9 cellular contexts compared by ENCODE assay signal in the genomic region with DNA sequence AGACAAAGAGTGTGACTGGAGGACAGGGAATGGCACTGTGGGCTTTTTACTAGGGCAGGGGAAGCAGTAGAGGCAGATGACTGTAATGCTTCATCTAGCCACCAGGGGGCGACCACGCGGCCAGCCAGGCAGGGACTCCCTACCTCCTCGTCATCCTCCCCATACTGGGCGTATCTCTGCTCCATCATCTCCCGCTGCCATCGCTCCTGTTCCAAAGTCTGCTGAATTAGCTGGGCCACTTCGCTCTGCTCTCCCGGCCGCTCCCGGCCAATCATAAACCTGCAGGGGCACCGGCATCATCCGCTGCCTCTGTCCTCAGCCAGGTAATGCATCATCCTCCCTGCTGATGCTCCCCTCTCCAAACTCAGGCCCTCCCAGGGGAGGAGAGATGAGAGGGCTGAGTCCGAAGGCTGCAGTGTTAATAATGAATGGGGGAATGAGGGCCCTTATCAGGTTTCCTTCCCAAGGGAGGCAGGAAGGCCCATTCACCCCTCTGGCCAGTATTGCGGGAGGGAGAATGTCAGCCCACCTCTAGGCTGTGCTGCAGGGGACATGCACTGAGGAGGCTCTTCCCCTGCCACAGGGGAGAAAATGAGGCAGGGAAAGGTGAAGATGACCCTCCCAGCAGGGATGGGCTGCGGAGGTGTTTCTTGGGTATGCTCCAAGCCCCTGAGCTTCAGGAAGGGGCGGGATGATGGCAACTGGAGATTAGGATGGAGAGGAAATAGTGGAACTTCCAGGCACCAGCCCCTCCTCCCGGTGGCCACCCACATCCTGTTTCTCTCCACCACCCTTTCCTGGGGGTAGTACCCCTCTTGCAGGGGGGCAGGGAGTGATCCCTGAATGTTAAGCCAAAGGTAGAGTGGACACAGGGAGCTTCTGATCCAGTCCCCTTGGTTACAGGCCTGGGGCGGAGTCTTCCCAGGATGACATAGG. TPM values are rescaled to one million over a fixed set of nuclear protein-coding genes. Genes with fewer than 3 reads are reported as not detected.
DNase-seq lines count a peak whose midpoint lies in the region; ATAC-seq and TF ChIP-seq lines count a peak whose summit lies in the region.
"Had no signal": no experiment of that assay in that cellular context is flagged by ENCODE, and none has a peak within 500 bp of the region (broad histone marks: within the 10 kb centered on the region; RNA-seq: fewer than 3 reads in every experiment).

No MANE protein-coding gene starts in this region.

- H3K4me2 ChIP-seq in OCI-LY3 (ENCODE audit: low read length) = no peak overlapping the region

- peak overlapping the region; percentile 59 for H3K27ac ChIP-seq in OCI-LY3 (ENCODE audit: low read length)
- H3K27ac ChIP-seq: epithelial cell of prostate had no signal

- no peak overlapping the region for H3K4me3 ChIP-seq in OCI-LY3 (ENCODE audit: low read length)

- peak; percentile 93 for DNase-seq in ELF-1 (ENCODE audit: low read depth, low spot score)
- DNase-seq in activated T-cell treated with anti-CD3 and anti-CD28 coated beads for 4 hours = peak; percentile 76
- peak; percentile 81 for DNase-seq in natural killer cell
- peak; percentile 79 to 80 for DNase-seq in stimulated activated naive CD8-positive, alpha-beta T cell treated with anti-CD3 and anti-CD28 coated beads, Interleukin-15, amount 100 ng/mL, for 72 hours

- peak overlapping the region; percentile 81 to 84 for H3K27ac Mint-ChIP-seq in natural killer cell
- peak overlapping the region; percentile 53 to 74 for H3K27ac Mint-ChIP-seq in stimulated activated naive CD8-positive, alpha-beta T cell treated with anti-CD3 and anti-CD28 coated beads, Interleukin-15, amount 100 ng/mL, for 72 hours

- H3K9me3 ChIP-seq in OCI-LY3 (ENCODE audit: insufficient read depth, low read length) = no peaks in the 10 kb centered on the region

- peaks cover 99% of the 10 kb centered on the region for H4K20me1 ChIP-seq in OCI-LY3 (ENCODE audit: insufficient read depth, low read length)

- H3K27me3 ChIP-seq in OCI-LY3 (ENCODE audit: low read depth, low read length) = no peaks in the 10 kb centered on the region

- intact Hi-C loops in natural killer cell (cut with micrococcal nuclease) = loop anchor here (1.0 kb wide), 1 partner anchor 21 kb away; no protein-coding TSS in a partner anchor

- H3K27me3 Mint-ChIP-seq in natural killer cell (ENCODE audit: low read depth in 2 of 2) = no peaks in the 10 kb centered on the region
- H3K27me3 Mint-ChIP-seq in stimulated activated naive CD8-positive, alpha-beta T cell treated with anti-CD3 and anti-CD28 coated beads, Interleukin-15, amount 100 ng/mL, for 72 hours = no peaks in the 10 kb centered on the region

- H3K36me3 ChIP-seq in OCI-LY3 (replicated peaks; ENCODE audit: low read depth, low read length) = peaks cover 93% of the 10 kb centered on the region

- peak; percentile 73 for TF ChIP-seq CTCF in OCI-LY3 (IDR thresholded peaks at IDR 0.05; ENCODE audit: low read depth, low read length)
- TF ChIP-seq CTCF in natural killer cell (IDR thresholded peaks at IDR 0.05) = peak; percentile 91

- peaks cover 65% of the 10 kb centered on the region for H3K4me1 ChIP-seq in OCI-LY3 (ENCODE audit: low read length)

- peak overlapping the region; percentile 14 for H3K4me3 Mint-ChIP-seq in natural killer cell
- H3K4me3 Mint-ChIP-seq in stimulated activated naive CD8-positive, alpha-beta T cell treated with anti-CD3 and anti-CD28 coated beads, Interleukin-15, amount 100 ng/mL, for 72 hours = peak overlapping the region; percentile 70 to 77

- no peaks in the 10 kb centered on the region for H3K36me3 Mint-ChIP-seq in natural killer cell

- peaks cover 58 to 82% of the 10 kb centered on the region in 2 donors for H3K4me1 Mint-ChIP-seq in natural killer cell
- H3K4me1 Mint-ChIP-seq in stimulated activated naive CD8-positive, alpha-beta T cell treated with anti-CD3 and anti-CD28 coated beads, Interleukin-15, amount 100 ng/mL, for 72 hours = peaks cover 76% of the 10 kb centered on the region

- peak; percentile 60 for ATAC-seq in HG02938 (IDR thresholded peaks at IDR 0.05; ENCODE audit: unreplicated experiment)
- peak; percentile 75 for ATAC-seq in esophagus mucosa
- ATAC-seq in natural killer cell = peak; percentile 88 to 90 (median 89)
- ATAC-seq in stimulated activated naive CD8-positive, alpha-beta T cell treated with anti-CD3 and anti-CD28 coated beads, Interleukin-15, amount 100 ng/mL, for 72 hours = peak; percentile 85
- no peak for ATAC-seq in HG02840 (IDR thresholded peaks at IDR 0.05; ENCODE audit: low FRiP score, unreplicated experiment)

- H2AFZ ChIP-seq in OCI-LY3 (ENCODE audit: low read depth, low read length) = no peak overlapping the region

- peaks cover 83% of the 10 kb centered on the region for H3K79me2 ChIP-seq in OCI-LY3 (ENCODE audit: low read length)

- no peak overlapping the region for H3K9ac ChIP-seq in OCI-LY3 (ENCODE audit: low read length)

- H3K9me3 Mint-ChIP-seq in natural killer cell = no peaks in the 10 kb centered on the region
- no peaks in the 10 kb centered on the region for H3K9me3 Mint-ChIP-seq in stimulated activated naive CD8-positive, alpha-beta T cell treated with anti-CD3 and anti-CD28 coated beads, Interleukin-15, amount 100 ng/mL, for 72 hours

RNA-seq across cellular contexts. Expression of a gene that starts 10.3 kb away (rescaled TPM):
- total RNA-seq in esophagus mucosa = 0.16 TPM
- 1 to 10 TPM; 1.1 to 2.1 (median 1.5) TPM for total RNA-seq in natural killer cell

RNA-seq across cellular contexts. Expression of a gene that starts 10.3 kb away (rescaled TPM):
- total RNA-seq in esophagus mucosa (26.3 TPM), natural killer cell (100 to 1,000 TPM; 124 to 162 (median 135) TPM)

RNA-seq across cellular contexts. Expression of a gene that starts 25.6 kb away (rescaled TPM):
- total RNA-seq in esophagus mucosa = 0.64 TPM
- total RNA-seq in natural killer cell = not detected

RNA-seq across cellular contexts. Expression of a gene that starts 45.1 kb away (rescaled TPM):
- total RNA-seq in esophagus mucosa = 13.6 TPM
- total RNA-seq in natural killer cell = 10 to 100 TPM; 23.2 to 32.9 (median 23.6) TPM
